In genomic region chr14:89282191-89282590, GRCh38 we compare ENCODE assay signal across 26 cellular contexts.
DNase-seq lines count a peak whose midpoint lies in the region; ATAC-seq and TF ChIP-seq lines count a peak whose summit lies in the region.
"Had no signal": no experiment of that assay in that cellular context is flagged by ENCODE, and none has a peak within 500 bp of the region (broad histone marks: within the 10 kb centered on the region; RNA-seq: fewer than 3 reads in every experiment).

No MANE protein-coding gene starts in this region.

- H3K27me3 Mint-ChIP-seq in IgD-negative memory B cell, result no peaks in the 10 kb centered on the region

- H3K4me1 Mint-ChIP-seq in IgD-negative memory B cell, result peaks cover 4 to 16% (median 11%) of the 10 kb centered on the region in 3 donors
- peaks cover 60% of the 10 kb centered on the region for H3K4me1 Mint-ChIP-seq in stimulated activated effector memory CD8-positive, alpha-beta T cell treated with anti-CD3 and anti-CD28 coated beads, Interleukin-12 subunit alpha, Interleukin-12 subunit beta, amount 100 ng/mL, for 72 hours

- peak overlapping the region in 2 of 3 donors; percentile 34 to 73 for H3K27ac Mint-ChIP-seq in IgD-negative memory B cell
- H3K27ac Mint-ChIP-seq in stimulated activated effector memory CD8-positive, alpha-beta T cell treated with anti-CD3 and anti-CD28 coated beads, Interleukin-12 subunit alpha, Interleukin-12 subunit beta, amount 100 ng/mL, for 72 hours, result peak overlapping the region; percentile 81
- H3K27ac Mint-ChIP-seq: HFFc6 had no signal

- no peak overlapping the region for H3K4me3 Mint-ChIP-seq in IgD-negative memory B cell
- no peak overlapping the region for H3K4me3 Mint-ChIP-seq in stimulated activated effector memory CD8-positive, alpha-beta T cell treated with anti-CD3 and anti-CD28 coated beads, Interleukin-12 subunit alpha, Interleukin-12 subunit beta, amount 100 ng/mL, for 72 hours
- H3K4me3 Mint-ChIP-seq: CD8-positive, alpha-beta T cell; HFFc6 had no signal

- no peaks in the 10 kb centered on the region for H3K9me3 Mint-ChIP-seq in IgD-negative memory B cell
- H3K9me3 Mint-ChIP-seq in stimulated activated effector memory CD8-positive, alpha-beta T cell treated with anti-CD3 and anti-CD28 coated beads, Interleukin-12 subunit alpha, Interleukin-12 subunit beta, amount 100 ng/mL, for 72 hours, result no peaks in the 10 kb centered on the region
- H3K9me3 Mint-ChIP-seq: CD8-positive, alpha-beta T cell; HFFc6 had no signal

- H3K36me3 Mint-ChIP-seq in IgD-negative memory B cell, result peaks cover 8% of the 10 kb centered on the region
- H3K36me3 Mint-ChIP-seq in stimulated activated effector memory CD8-positive, alpha-beta T cell treated with anti-CD3 and anti-CD28 coated beads, Interleukin-12 subunit alpha, Interleukin-12 subunit beta, amount 100 ng/mL, for 72 hours, result peaks cover 33% of the 10 kb centered on the region

- no peak for TF ChIP-seq CTCF in coronary artery (IDR thresholded peaks at IDR 0.05)
- no peak for TF ChIP-seq CTCF in GM20000 (IDR thresholded peaks at IDR 0.05; ENCODE audit: extremely low read depth, missing control alignments)

- H3K27ac ChIP-seq in coronary artery, result no peak overlapping the region
- H3K27ac ChIP-seq: A549, PC-9, SJCRH30 had no signal

- ATAC-seq in stimulated activated effector memory CD8-positive, alpha-beta T cell treated with anti-CD3 and anti-CD28 coated beads, Interleukin-12 subunit alpha, Interleukin-12 subunit beta, amount 100 ng/mL, for 72 hours, result no peak
- ATAC-seq: A549; CD8-positive, alpha-beta T cell; Right ventricle myocardium inferior; SK-N-SH treated with all-trans-retinoic acid at 6 μM for 48 hours had no signal

- no peak overlapping the region for H3K4me3 ChIP-seq in coronary artery
- H3K4me3 ChIP-seq: A549, HAP-1, PC-9, SJCRH30 had no signal

- DNase-seq in DMS79 (lab: John Stamatoyannopoulos, UW), result peak; percentile 18
- DNase-seq in coronary artery (ENCODE audit: low spot score), result peak; percentile 17
- DNase-seq in stimulated activated effector memory CD8-positive, alpha-beta T cell treated with anti-CD3 and anti-CD28 coated beads, Interleukin-12 subunit alpha, Interleukin-12 subunit beta, amount 100 ng/mL, for 72 hours (ENCODE audit: low spot score in 2 of 2), result no peak
- DNase-seq in GM20000 (ENCODE audit: low spot score), result no peak
- DNase-seq in T-helper 1 cell, result no peak
- DNase-seq in AG08395 (ENCODE audit: low spot score), result no peak
- DNase-seq: C1 segment of cervical spinal cord; CD8-positive, alpha-beta T cell; DMS 273 treated with DMSO at 0.1 percent for 48 hours; DND-41; GOT3; HFFc6; KG1; MM.1S; NCI-H2029; NCI-H446; NCI-H524 treated with DMSO at 0.1 percent for 48 hours; NCI-H82; NK-92 treated with Interleukin-12 subunit alpha and Interleukin-12 subunit beta, amount 100 ng/mL, for 24 hours; PC-9; SJCRH30 had no signal

Comparison
In these comparisons a context has a peak if more than half of its experiments do, and no peak if none do; other contexts are left out.
1. DNase-seq: peak in DMS79 (single experiment) and coronary artery (single experiment); none in stimulated activated effector memory CD8-positive, alpha-beta T cell treated with anti-CD3 and anti-CD28 coated beads, Interleukin-12 subunit alpha, Interleukin-12 subunit beta, amount 100 ng/mL, for 72 hours (0 of 2), GM20000 (single experiment), T-helper 1 cell (0 of 5) and AG08395 (single experiment).